12 cellular contexts compared by ENCODE assay signal in genomic region chr11:111001986-111002616, GRCh38.
DNase-seq lines count a peak whose midpoint lies in the region; ATAC-seq, FAIRE-seq and TF ChIP-seq lines count a peak whose summit lies in the region.
"Had no signal": no experiment of that assay in that cellular context is flagged by ENCODE, and none has a peak within 500 bp of the region (broad histone marks: within the 10 kb centered on the region; RNA-seq: fewer than 3 reads in every experiment).

No MANE protein-coding gene starts in this region.

- TF ChIP-seq EP300 in GM12878 (IDR thresholded peaks at IDR 0.05; ENCODE audit: borderline replicate concordance in 1 of 2, control insufficient read depth in 1 of 2, low read depth in 2 of 2, low read length in 2 of 2): no peak

- H3K36me3 ChIP-seq in GM12878 (ENCODE audit: control insufficient read depth in 2 of 2, insufficient read depth in 2 of 2, low read length in 1 of 2) (no peaks in the 10 kb centered on the region), left ventricle myocardium inferior (no peaks in the 10 kb centered on the region)
- H3K36me3 ChIP-seq: pancreas had no signal

- TF ChIP-seq CTCF in GM12878 (IDR thresholded peaks at IDR 0.05 in 2 of 3, conservative IDR thresholded peaks at IDR 0.05 in 1 of 3; ENCODE audit: control insufficient read depth in 2 of 3, extremely low read depth in 1 of 3, insufficient read depth in 1 of 3, low read depth in 3 of 3, low read length in 3 of 3): no peak
- no peak for TF ChIP-seq CTCF in left ventricle myocardium inferior (IDR thresholded peaks at IDR 0.05; ENCODE audit: borderline replicate concordance)

- H3K79me2 ChIP-seq in GM12878 (ENCODE audit: control insufficient read depth, insufficient read depth, low read length): no peaks in the 10 kb centered on the region

- intact Hi-C loops in GM12878 (cut with micrococcal nuclease; ENCODE audit: unreplicated experiment): loop anchor here (10.0 kb wide), 1 partner anchor 233 kb away; no protein-coding TSS in a partner anchor
- intact Hi-C loops in left ventricle myocardium inferior (cut with micrococcal nuclease): no loop called here

- FAIRE-seq in GM12878 (lab: Jason Lieb, UNC): peak; percentile 52
- FAIRE-seq: islet of Langerhans, pancreas, RCC 7860 had no signal

- H3K9ac ChIP-seq in GM12878 (ENCODE audit: control insufficient read depth, insufficient read depth, low read length): no peak overlapping the region

- no peak overlapping the region for H3K4me2 ChIP-seq in GM12878 (ENCODE audit: control insufficient read depth, insufficient read depth)

- RAD21 ChIA-PET in GM12878 (lab: Charles Lee; ENCODE audit: unreplicated experiment): no interaction called here

- peaks cover 12% of the 10 kb centered on the region for H3K4me1 ChIP-seq in GM12878 (ENCODE audit: control insufficient read depth, insufficient read depth, low read length)
- no peaks in the 10 kb centered on the region for H3K4me1 ChIP-seq in left ventricle myocardium inferior
- H3K4me1 ChIP-seq: pancreas had no signal

- H4K20me1 ChIP-seq in GM12878 (ENCODE audit: control insufficient read depth, insufficient read depth): no peaks in the 10 kb centered on the region

- H2AFZ ChIP-seq in GM12878 (ENCODE audit: control insufficient read depth, low read depth, low read length): no peak overlapping the region

- H3K9me3 ChIP-seq in GM12878 (replicated peaks; ENCODE audit: control insufficient read depth, insufficient read depth, low read length) (no peaks in the 10 kb centered on the region), left ventricle myocardium inferior (replicated peaks) (peaks cover 4% of the 10 kb centered on the region)
- H3K9me3 ChIP-seq: pancreas had no signal

- SMC1A ChIA-PET in GM12878 (lab: Charles Lee; ENCODE audit: uncharacterized antibody, unreplicated experiment): no interaction called here

- no TSS peak for BruUV-seq in GM12878 (replicated peaks; lab: Mats Ljungman, UMichigan)

- WGBS in GM12878 (ENCODE audit: insufficient coverage, insufficient replicate concordance, low lambda C conversion rate, missing lambda C conversion rate): 45% methylated on average over 3 of the region's 3 CpGs

- in situ Hi-C loops in GM12878 (cut with MboI): no loop called here

- H3K27ac ChIP-seq in GM12878 (ENCODE audit: control insufficient read depth, insufficient read depth): no peak overlapping the region
- H3K27ac ChIP-seq in left ventricle myocardium inferior (replicated peaks): peak overlapping the region; percentile 31
- H3K27ac ChIP-seq: pancreas had no signal

- no peaks in the 10 kb centered on the region; a peak in 1 of 4 replicates for H3K27me3 ChIP-seq in GM12878 (replicated peaks in 1 of 2; ENCODE audit: control insufficient read depth in 2 of 2, insufficient read depth in 2 of 2, low read length in 1 of 2)
- H3K27me3 ChIP-seq in left ventricle myocardium inferior (ENCODE audit: low read depth): no peaks in the 10 kb centered on the region
- H3K27me3 ChIP-seq: pancreas had no signal

- TF ChIP-seq RAD21 in GM12878 (IDR thresholded peaks at IDR 0.05; ENCODE audit: insufficient read depth, low read depth, low read length): no peak

- CTCF ChIA-PET in GM12878 (lab: Yijun Ruan, JAX): no interaction called here

- no peak for ATAC-seq in GM12878
- ATAC-seq: activated CD4-positive, CD25-positive, alpha-beta regulatory T cell treated with anti-CD3 and anti-CD28 coated beads, Interleukin-2, amount 50 U/mL, for 24 hours had no signal

- peak; percentile 4 for DNase-seq in HPDE6-E6E7 (ENCODE audit: extremely low spot score)
- no peak for DNase-seq in GM12878 (ENCODE audit: low read depth, low spot score)
- no peak for DNase-seq in left ventricle myocardium inferior
- DNase-seq in superior temporal gyrus (ENCODE audit: extremely low spot score): peak; percentile 50
- no peak for DNase-seq in DMS114 treated with DMSO at 0.1 percent for 48 hours (lab: John Stamatoyannopoulos, UW; ENCODE audit: unreplicated experiment)
- no peak for DNase-seq in HuH-7.5 (ENCODE audit: low spot score)
- no peak for DNase-seq in SHP77 treated with DMSO at 0.1 percent for 48 hours (lab: John Stamatoyannopoulos, UW)
- DNase-seq: activated gamma-delta T cell treated with Interleukin-2 at 50 U/mL for 16 hours, pancreas had no signal

- POLR2A ChIA-PET in GM12878 (lab: Charles Lee): no interaction called here

- H3K4me3 ChIP-seq in GM12878 (no peak overlapping the region), left ventricle myocardium inferior (no peak overlapping the region)
- H3K4me3 ChIP-seq: pancreas had no signal

- no peak for TF ChIP-seq POLR2A in GM12878 (IDR thresholded peaks at IDR 0.05; ENCODE audit: low read depth, low read length)

TF ChIP-seq in GM12878, 131 proteins besides CTCF, POLR2A, EP300 and RAD21:
- no peak for TF ChIP-seq MXI1 (IDR thresholded peaks at IDR 0.05; ENCODE audit: low read depth, low read length)
- TF ChIP-seq POLR2AphosphoS2 (IDR thresholded peaks at IDR 0.05; ENCODE audit: low read depth, low read length): no peak
- TF ChIP-seq IKZF1 (conservative IDR thresholded peaks at IDR 0.05): no peak
- no peak for TF ChIP-seq RCOR1 (conservative IDR thresholded peaks at IDR 0.05; ENCODE audit: low read depth, low read length)
- no peak for TF ChIP-seq EGR1 (IDR thresholded peaks at IDR 0.05; ENCODE audit: borderline replicate concordance in 1 of 2, low read depth in 2 of 2, low read length in 2 of 2)
- TF ChIP-seq EZH2 (IDR thresholded peaks at IDR 0.05; ENCODE audit: borderline replicate concordance, control insufficient read depth, low read depth, low read length): no peak
- TF ChIP-seq NR2F1 (conservative IDR thresholded peaks at IDR 0.05): no peak
- no peak for TF ChIP-seq USF2 (IDR thresholded peaks at IDR 0.05; ENCODE audit: borderline replicate concordance, low read depth, low read length)
- TF ChIP-seq HCFC1 (IDR thresholded peaks at IDR 0.05; ENCODE audit: low read length): no peak
- no peak for TF ChIP-seq ATF7 (IDR thresholded peaks at IDR 0.05; ENCODE audit: low read depth)
- TF ChIP-seq NBN (IDR thresholded peaks at IDR 0.05): no peak
- no peak for TF ChIP-seq TBL1XR1 (IDR thresholded peaks at IDR 0.05; ENCODE audit: low read depth, low read length)

Comparison
In these comparisons a context has a peak if more than half of its experiments do, and no peak if none do; other contexts are left out.
1. DNase-seq: peak in HPDE6-E6E7 (single experiment) and superior temporal gyrus (single experiment); none in GM12878 (single experiment), left ventricle myocardium inferior (single experiment), DMS114 treated with DMSO at 0.1 percent for 48 hours (single experiment), HuH-7.5 (single experiment) and SHP77 treated with DMSO at 0.1 percent for 48 hours (single experiment).